Comparison of ENCODE assay signal across 10 cellular contexts in genomic region chr22:41411021-41411851, GRCh38. TPM values are rescaled to one million over a fixed set of nuclear protein-coding genes. Genes with fewer than 3 reads are reported as not detected.
DNase-seq lines count a peak whose midpoint lies in the region; ATAC-seq and TF ChIP-seq lines count a peak whose summit lies in the region.
"Had no signal": no experiment of that assay in that cellular context is flagged by ENCODE, and none has a peak within 500 bp of the region (broad histone marks: within the 10 kb centered on the region; RNA-seq: fewer than 3 reads in every experiment).

No MANE protein-coding gene starts in this region.

- H3K9me3 ChIP-seq in BLaER1 treated with 17β-estradiol and CSF1 and Interleukin-3, amounts not matched to agents 10 nM and 100 nM (replicated peaks in 1 of 11) = no peaks in the 10 kb centered on the region
- no peaks in the 10 kb centered on the region for H3K9me3 ChIP-seq in osteoblast (ENCODE audit: low read depth, low read length)

- DNase-seq in RWPE1 (ENCODE audit: low spot score) (no peak), fibroblast of gingiva (ENCODE audit: low read depth) (peak; percentile 34), osteoblast (ENCODE audit: insufficient read length, low spot score, missing footprints) (peak; percentile 73), NCI-H2171 (lab: John Stamatoyannopoulos, UW) (no peak)
- no peak for DNase-seq in activated effector memory CD4-positive, alpha-beta T cell treated with anti-CD3 and anti-CD28 coated beads, Interleukin-2, amount 50 U/mL, for 16 hours
- DNase-seq: activated CD4-positive, alpha-beta T cell treated with anti-CD3 and anti-CD28 coated beads for 48 hours; DND-41 had no signal

- H3K9ac ChIP-seq in BLaER1 treated with 17β-estradiol and CSF1 and Interleukin-3, amounts not matched to agents 10 nM and 100 nM = peak overlapping the region; percentile 10 to 98 (median 60); a peak in 17 of 22 replicates

- CTCF ChIA-PET in RWPE1 (lab: Yijun Ruan, JAX) = interaction anchor here (0.6 kb wide), 1 partner anchor 107 kb away, joined by 4 read pairs; no protein-coding TSS in a partner anchor

- H3K4me1 ChIP-seq in BLaER1 treated with 17β-estradiol and CSF1 and Interleukin-3, amounts not matched to agents 10 nM and 100 nM = peaks cover 37 to 78% (median 62%) of the 10 kb centered on the region in 10 experiments
- H3K4me1 ChIP-seq in osteoblast (ENCODE audit: insufficient read depth, low read length) = peaks cover 18% of the 10 kb centered on the region

- ATAC-seq in HG03097 (IDR thresholded peaks at IDR 0.05; ENCODE audit: low FRiP score, unreplicated experiment) = no peak
- ATAC-seq in HG03196 (IDR thresholded peaks at IDR 0.05; ENCODE audit: unreplicated experiment) = no peak

- H3K27me3 ChIP-seq in BLaER1 treated with 17β-estradiol and CSF1 and Interleukin-3, amounts not matched to agents 10 nM and 100 nM = no peaks in the 10 kb centered on the region
- no peaks in the 10 kb centered on the region for H3K27me3 ChIP-seq in osteoblast (ENCODE audit: insufficient read depth, low read length)

- peak overlapping the region in 10 of 11 experiments; percentile 30 to 98 (median 58); a peak in 17 of 22 replicates for H3K27ac ChIP-seq in BLaER1 treated with 17β-estradiol and CSF1 and Interleukin-3, amounts not matched to agents 10 nM and 100 nM
- H3K27ac ChIP-seq in RWPE1 (peak overlapping the region; percentile 95), osteoblast (ENCODE audit: low read depth, low read length) (no peak overlapping the region)

- H3K36me3 ChIP-seq in BLaER1 treated with 17β-estradiol and CSF1 and Interleukin-3, amounts not matched to agents 10 nM and 100 nM = no peaks in the 10 kb centered on the region
- no peaks in the 10 kb centered on the region for H3K36me3 ChIP-seq in osteoblast (ENCODE audit: insufficient read depth, low read length)

- peak overlapping the region; percentile 83 to 99 (median 98) for H3K4me2 ChIP-seq in BLaER1 treated with 17β-estradiol and CSF1 and Interleukin-3, amounts not matched to agents 10 nM and 100 nM
- H3K4me2 ChIP-seq in osteoblast (ENCODE audit: insufficient read depth, low read length) = no peak overlapping the region

- no peak overlapping the region for H3K4me3 ChIP-seq in BLaER1 treated with 17β-estradiol and CSF1 and Interleukin-3, amounts not matched to agents 10 nM and 100 nM
- H3K4me3 ChIP-seq in osteoblast (ENCODE audit: insufficient read depth, low read length) = no peak overlapping the region

- no peaks in the 10 kb centered on the region for H4K20me1 ChIP-seq in BLaER1 treated with 17β-estradiol and CSF1 and Interleukin-3, amounts not matched to agents 10 nM and 100 nM
- peaks cover 2% of the 10 kb centered on the region for H4K20me1 ChIP-seq in osteoblast (ENCODE audit: insufficient read depth, low read length)

- POLR2A ChIA-PET in RWPE1 (lab: Yijun Ruan, JAX; ENCODE audit: low non-redundant PET) = no interaction called here

- peaks cover 19% of the 10 kb centered on the region for H3K79me2 ChIP-seq in osteoblast (ENCODE audit: insufficient read depth, low read length)

- no peak overlapping the region for H2AFZ ChIP-seq in osteoblast (ENCODE audit: low read length)

- TF ChIP-seq CTCF in RWPE1 (conservative IDR thresholded peaks at IDR 0.05; ENCODE audit: low read depth) (no peak), osteoblast (IDR thresholded peaks at IDR 0.05; ENCODE audit: extremely low read depth, low read depth, low read length) (no peak)

RNA-seq across cellular contexts. Expression of gene TEF, which starts 29.5 kb away (rescaled TPM):
- 17.4 and 18.3 TPM in 2 replicates for total RNA-seq in osteoblast

RNA-seq across cellular contexts. Expression of gene TOB2, which starts 35.4 kb away (rescaled TPM):
- total RNA-seq in osteoblast = 28.0 and 29.0 TPM in 2 replicates

RNA-seq across cellular contexts. Expression of gene PHF5A, which starts 57.3 kb away (rescaled TPM):
- total RNA-seq in osteoblast = 27.7 and 38.4 TPM in 2 replicates

RNA-seq across cellular contexts. Expression of gene ACO2, which starts 57.7 kb away (rescaled TPM):
- total RNA-seq in osteoblast = 57.9 and 60.4 TPM in 2 replicates

Comparison
In these comparisons a context has a peak if more than half of its experiments do, and no peak if none do; other contexts are left out.
1. DNase-seq: peak in fibroblast of gingiva (single experiment) and osteoblast (single experiment); none in RWPE1 (single experiment), NCI-H2171 (single experiment) and activated effector memory CD4-positive, alpha-beta T cell treated with anti-CD3 and anti-CD28 coated beads, Interleukin-2, amount 50 U/mL, for 16 hours (single experiment).